1 cellular context compared by ENCODE assay signal in the genomic region with DNA sequence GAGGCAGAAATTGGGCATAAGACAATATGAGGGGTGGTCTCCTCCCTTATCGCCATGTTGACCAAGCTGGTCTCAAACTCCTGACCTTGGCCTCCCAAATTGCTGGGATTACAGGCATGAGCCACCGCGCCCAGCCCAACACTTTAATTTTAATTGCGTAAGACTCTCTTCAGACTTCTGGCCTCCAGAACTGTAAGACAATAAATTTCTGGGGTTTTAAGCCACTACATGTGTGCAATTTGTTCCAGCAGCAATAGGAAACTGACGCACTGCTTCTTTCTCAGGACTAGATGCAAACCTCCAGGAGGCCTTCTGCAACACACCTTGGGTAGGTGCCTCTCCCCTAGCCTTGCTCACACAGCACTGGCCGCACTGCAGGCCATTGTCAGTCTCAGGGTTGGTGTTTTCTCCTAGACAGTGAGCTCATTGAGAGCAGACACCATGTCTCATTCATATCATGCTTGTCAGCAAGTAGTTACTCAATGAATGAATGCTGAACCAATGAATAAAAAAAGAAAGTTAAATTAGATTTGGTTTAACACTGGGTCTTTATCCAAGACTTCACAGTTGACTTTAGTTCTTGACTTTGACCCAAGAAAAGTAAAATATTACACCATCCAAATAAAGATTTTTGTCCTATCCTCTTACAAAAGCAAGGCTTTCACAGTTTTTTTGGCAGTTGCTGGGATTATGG.
TF ChIP-seq lines count a peak whose summit lies in the region.

No MANE protein-coding gene starts in this region.

TF ChIP-seq in IMR-90, 13 proteins besides CTCF, POLR2A, EP300 and RAD21:
- TF ChIP-seq CEBPB (IDR thresholded peaks at IDR 0.05; ENCODE audit: low read depth, low read length) = peak; percentile 54
- no peak for TF ChIP-seq CHD1 (IDR thresholded peaks at IDR 0.05; ENCODE audit: low read depth, low read length)
TF ChIP-seq in IMR-90: peak in this region for 1.
